Comparison of ENCODE assay signal across 8 cellular contexts in genomic region chr17:46818929-46819859, GRCh38. TPM values are rescaled to one million over a fixed set of nuclear protein-coding genes. Genes with fewer than 3 reads are reported as not detected.
DNase-seq lines count a peak whose midpoint lies in the region; ATAC-seq and TF ChIP-seq lines count a peak whose summit lies in the region.

No MANE protein-coding gene starts in this region.

- H3K27ac ChIP-seq in sigmoid colon (no peak overlapping the region), thyroid gland (no peak overlapping the region)

- H3K9me3 Mint-ChIP-seq in glutamatergic neuron (ENCODE audit: unreplicated experiment), result no peaks in the 10 kb centered on the region

- intact Hi-C loops in sigmoid colon (cut with DNase I) (loop anchor here (10.0 kb wide), 1 partner anchor 74 kb away; no protein-coding TSS in a partner anchor), thyroid gland (cut with DNase I) (no loop called here)

- H3K36me3 Mint-ChIP-seq in T-helper 17 cell (ENCODE audit: low read depth), result peaks cover 5% of the 10 kb centered on the region
- H3K36me3 Mint-ChIP-seq in glutamatergic neuron (ENCODE audit: unreplicated experiment), result no peaks in the 10 kb centered on the region

- peak overlapping the region in 3 of 4 donors; percentile 22 to 40 (median 37) for H3K4me3 ChIP-seq in sigmoid colon
- no peak overlapping the region for H3K4me3 ChIP-seq in thyroid gland (replicated peaks in 1 of 3)

- H3K4me3 Mint-ChIP-seq in T-helper 17 cell (peak overlapping the region; percentile 87), glutamatergic neuron (ENCODE audit: unreplicated experiment) (peak overlapping the region; percentile 82)

- H3K4me1 Mint-ChIP-seq in T-helper 17 cell (peaks cover 24% of the 10 kb centered on the region), glutamatergic neuron (ENCODE audit: low read depth, unreplicated experiment) (peaks cover 6% of the 10 kb centered on the region)

- TF ChIP-seq POLR2A in sigmoid colon (IDR thresholded peaks at IDR 0.05) (no peak), thyroid gland (IDR thresholded peaks at IDR 0.05) (no peak)

- no peaks in the 10 kb centered on the region for H3K36me3 ChIP-seq in sigmoid colon
- no peaks in the 10 kb centered on the region for H3K36me3 ChIP-seq in thyroid gland

- peak; percentile 14 for ATAC-seq in T-helper 17 cell
- no peak for ATAC-seq in GM21576 (IDR thresholded peaks at IDR 0.05; ENCODE audit: unreplicated experiment)
- no peak for ATAC-seq in HG02870 (IDR thresholded peaks at IDR 0.05; ENCODE audit: unreplicated experiment)

- in situ Hi-C loops in ACHN (cut with HindIII; ENCODE audit: low pct_ligation_motif_present, low pct_unique_long_range_greater_than_20kb, low sequenced_read_pairs), result no loop called here

- DNase-seq in GM10266 (ENCODE audit: extremely low spot score), result peak; percentile 64
- no peak for DNase-seq in T-helper 17 cell
- DNase-seq in glutamatergic neuron, result peak; percentile 53
- no peak for DNase-seq in sigmoid colon
- no peak for DNase-seq in ACHN
- DNase-seq in thyroid gland, result no peak

- H3K27me3 ChIP-seq in sigmoid colon (peaks cover 61 to 95% (median 67%) of the 10 kb centered on the region in 3 donors), thyroid gland (peaks cover 38% of the 10 kb centered on the region)

- H3K4me1 ChIP-seq in sigmoid colon, result peaks cover 0 to 24% (median 23%) of the 10 kb centered on the region in 4 donors
- H3K4me1 ChIP-seq in thyroid gland, result peaks cover 4 to 17% of the 10 kb centered on the region in 2 donors

- no peaks in the 10 kb centered on the region for H3K9me3 ChIP-seq in T-helper 17 cell (ENCODE audit: control insufficient read depth, low read length, poor library complexity, severe bottlenecking)
- H3K9me3 ChIP-seq in sigmoid colon, result no peaks in the 10 kb centered on the region
- no peaks in the 10 kb centered on the region for H3K9me3 ChIP-seq in thyroid gland

- WGBS in sigmoid colon, 2 donors, result 4 to 5% methylated on average over 72 of the region's 72 CpGs
- 5 to 8% methylated on average over 10 to 37 of the region's 72 CpGs for WGBS in thyroid gland, 2 donors

- TF ChIP-seq EP300 in sigmoid colon (IDR thresholded peaks at IDR 0.05), result no peak

- H3K27ac Mint-ChIP-seq in T-helper 17 cell, result no peak overlapping the region
- H3K27ac Mint-ChIP-seq in glutamatergic neuron (ENCODE audit: unreplicated experiment), result no peak overlapping the region

- peaks cover 72% of the 10 kb centered on the region for H3K27me3 Mint-ChIP-seq in T-helper 17 cell
- peaks cover 21% of the 10 kb centered on the region for H3K27me3 Mint-ChIP-seq in glutamatergic neuron (ENCODE audit: unreplicated experiment)

- no peak for TF ChIP-seq CTCF in GM10266 (IDR thresholded peaks at IDR 0.05; ENCODE audit: control insufficient read depth, insufficient read depth, low read depth, missing control alignments)
- TF ChIP-seq CTCF in glutamatergic neuron (IDR thresholded peaks at IDR 0.05; ENCODE audit: partially characterized antibody, unreplicated experiment), result no peak
- TF ChIP-seq CTCF in sigmoid colon (IDR thresholded peaks at IDR 0.05), result no peak
- TF ChIP-seq CTCF in thyroid gland (IDR thresholded peaks at IDR 0.05), result no peak

RNA-seq across cellular contexts. Expression of gene WNT3, which starts 0.7 kb away (rescaled TPM):
- total RNA-seq in T-helper 17 cell (not detected), glutamatergic neuron (ENCODE audit: unreplicated experiment) (1.7 TPM), sigmoid colon (under 1 TPM in 3 of 4 donors, not detected in 1; 0.49 to 0.71 (median 0.54) TPM), thyroid gland (1 to 10 TPM in 1 of 4 donors, under 1 TPM in 3; 0.68 to 2.4 (median 0.82) TPM)
- polyA plus RNA-seq in sigmoid colon, result under 1 TPM; under 0.01 to 0.57 (median 0.23) TPM

RNA-seq across cellular contexts. Expression of gene WNT9B, which starts 32.2 kb away (rescaled TPM):
- total RNA-seq in T-helper 17 cell (not detected), glutamatergic neuron (ENCODE audit: unreplicated experiment) (not detected), sigmoid colon (not detected), thyroid gland (1 to 10 TPM in 1 of 4 donors, not detected in 3; 1.2 TPM)
- under 1 TPM in 1 of 3 donors, not detected in 2; 0.03 TPM for polyA plus RNA-seq in sigmoid colon

Comparison
In these comparisons a context has a peak if more than half of its experiments do, and no peak if none do; other contexts are left out.
1. DNase-seq: peak in GM10266 (single experiment) and glutamatergic neuron (single experiment); none in T-helper 17 cell (0 of 3), sigmoid colon (single experiment), ACHN (single experiment) and thyroid gland (0 of 2).
2. H3K4me3 ChIP-seq: peak in sigmoid colon (3 of 4); none in thyroid gland (0 of 3).